8 cellular contexts compared by ENCODE assay signal in the genomic region with DNA sequence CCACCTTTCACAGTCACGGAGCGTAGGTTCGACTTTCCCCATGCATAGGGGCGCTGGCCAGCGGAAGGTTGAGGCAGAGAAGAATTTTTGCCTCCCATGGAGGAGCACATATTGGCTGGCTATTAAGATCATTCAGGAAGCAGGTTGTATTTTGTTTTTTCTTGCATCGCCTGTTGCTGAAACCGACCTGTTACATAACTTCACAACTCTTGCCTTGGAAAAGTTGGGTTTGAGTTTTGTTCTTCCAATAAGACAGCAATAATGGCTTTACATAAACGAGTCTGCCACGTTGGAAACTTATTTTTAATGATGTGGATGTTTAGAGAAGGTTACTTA. TPM values are rescaled to one million over a fixed set of nuclear protein-coding genes. Genes with fewer than 3 reads are reported as not detected.
DNase-seq lines count a peak whose midpoint lies in the region; ATAC-seq, FAIRE-seq and TF ChIP-seq lines count a peak whose summit lies in the region.

No MANE protein-coding gene starts in this region.

- H3K27me3 ChIP-seq in esophagus squamous epithelium = no peaks in the 10 kb centered on the region

- no peak for ATAC-seq in GM19328 (IDR thresholded peaks at IDR 0.05; ENCODE audit: unreplicated experiment)

- peaks cover 22 to 60% (median 30%) of the 10 kb centered on the region in 3 donors for H3K4me1 ChIP-seq in esophagus squamous epithelium

- H3K36me3 ChIP-seq in esophagus squamous epithelium = peaks cover 0 to 31% (median 0%) of the 10 kb centered on the region in 3 donors

- TF ChIP-seq CTCF in RWPE1 (conservative IDR thresholded peaks at IDR 0.05; ENCODE audit: low read depth) = no peak
- no peak for TF ChIP-seq CTCF in esophagus squamous epithelium (IDR thresholded peaks at IDR 0.05)
- TF ChIP-seq CTCF in retinal pigment epithelial cell (conservative IDR thresholded peaks at IDR 0.05; ENCODE audit: low read depth, low read length) = no peak

- WGBS in esophagus squamous epithelium, 2 donors = 2 to 5% methylated on average over 6 to 7 of the region's 9 CpGs

- DNase-seq in GM19239 (ENCODE audit: insufficient read length, low spot score) = no peak
- no peak for DNase-seq in RWPE1 (ENCODE audit: low spot score)
- DNase-seq in esophagus squamous epithelium (lab: John Stamatoyannopoulos, UW) = no peak
- DNase-seq in retinal pigment epithelial cell (ENCODE audit: low read depth) = no peak
- no peak for DNase-seq in stimulated activated CD4-positive, alpha-beta T cell treated with anti-CD3 and anti-CD28 coated beads, Interleukin-1b, Interleukin-23, amount 100 ng/mL, for 48 hours
- DNase-seq in germinal center (ENCODE audit: low spot score) = no peak
- no peak for DNase-seq in activated effector memory CD4-positive, alpha-beta T cell treated with Interleukin-2 at 50 U/mL for 16 hours

- no peaks in the 10 kb centered on the region for H3K9me3 ChIP-seq in esophagus squamous epithelium

- POLR2A ChIA-PET in RWPE1 (lab: Yijun Ruan, JAX; ENCODE audit: low non-redundant PET) = no interaction called here

- CTCF ChIA-PET in RWPE1 (lab: Yijun Ruan, JAX) = interaction anchor here (0.6 to 1.3 kb wide), 5 partner anchors 24 to 226 kb away, joined by 3 to 5 read pairs (median 4); no protein-coding TSS in a partner anchor

- FAIRE-seq in GM19239 (lab: Jason Lieb, UNC) = peak; percentile 11

- intact Hi-C loops in esophagus squamous epithelium (cut with DNase I) = no loop called here

- peak overlapping the region; percentile 79 for H3K27ac ChIP-seq in RWPE1
- peak overlapping the region; percentile 83 to 96 (median 94) for H3K27ac ChIP-seq in esophagus squamous epithelium

- no peak for TF ChIP-seq POLR2A in esophagus squamous epithelium (IDR thresholded peaks at IDR 0.05)

- peak overlapping the region; percentile 59 to 95 (median 92) for H3K4me3 ChIP-seq in esophagus squamous epithelium
- H3K4me3 ChIP-seq in retinal pigment epithelial cell (ENCODE audit: low read length) = peak overlapping the region; percentile 82

RNA-seq across cellular contexts. Expression of gene UPF1, which starts 1.4 kb away (rescaled TPM):
- total RNA-seq in esophagus squamous epithelium = 10 to 100 TPM; 31.6 to 69.7 (median 55.6) TPM

RNA-seq across cellular contexts. Expression of gene COMP, which starts 42.0 kb away (rescaled TPM):
- 1 to 10 TPM in 3 of 4 donors, not detected in 1; 1.3 to 8.0 (median 5.3) TPM for total RNA-seq in esophagus squamous epithelium
